Comparison of ENCODE assay signal across 9 cellular contexts in genomic region chr4:100895572-100896197, GRCh38.
DNase-seq lines count a peak whose midpoint lies in the region; ATAC-seq and TF ChIP-seq lines count a peak whose summit lies in the region.
"Had no signal": no experiment of that assay in that cellular context is flagged by ENCODE, and none has a peak within 500 bp of the region (broad histone marks: within the 10 kb centered on the region; RNA-seq: fewer than 3 reads in every experiment).

No MANE protein-coding gene starts in this region.

- H3K27me3 Mint-ChIP-seq in T-helper 1 cell treated with Interleukin-12 subunit alpha and Interleukin-12 subunit beta and Interleukin-4 antibody, amounts not matched to agents 30 μg/mL and 1 μg/mL, for 36 hours (ENCODE audit: low read depth): peaks cover 5% of the 10 kb centered on the region

- H3K9me3 Mint-ChIP-seq in T-helper 1 cell treated with Interleukin-12 subunit alpha and Interleukin-12 subunit beta and Interleukin-4 antibody, amounts not matched to agents 30 μg/mL and 1 μg/mL, for 36 hours: peaks cover 9% of the 10 kb centered on the region

- H3K36me3 Mint-ChIP-seq in T-helper 1 cell treated with Interleukin-12 subunit alpha and Interleukin-12 subunit beta and Interleukin-4 antibody, amounts not matched to agents 30 μg/mL and 1 μg/mL, for 36 hours (ENCODE audit: low read depth): peaks cover 5% of the 10 kb centered on the region

- peaks cover 13% of the 10 kb centered on the region for H3K4me1 ChIP-seq in mucosa of descending colon (ENCODE audit: low read depth)

- TF ChIP-seq POLR2A in lower leg skin (IDR thresholded peaks at IDR 0.05): no peak

- TF ChIP-seq CTCF in mucosa of descending colon (IDR thresholded peaks at IDR 0.05) (no peak), lower leg skin (IDR thresholded peaks at IDR 0.05) (no peak)

- peak overlapping the region; percentile 83 for H3K27ac Mint-ChIP-seq in T-helper 1 cell treated with Interleukin-12 subunit alpha and Interleukin-12 subunit beta and Interleukin-4 antibody, amounts not matched to agents 30 μg/mL and 1 μg/mL, for 36 hours

- intact Hi-C loops in mucosa of descending colon (cut with DNase I, micrococcal nuclease): no loop called here
- intact Hi-C loops in lower leg skin (cut with DNase I; ENCODE audit: low total_unique reads): no loop called here

- DNase-seq in A172 (ENCODE audit: low spot score) (peak; percentile 6), mucosa of descending colon (peak in 1 of 3 donors; percentile 17), lower leg skin (ENCODE audit: low spot score in 2 of 2) (no peak), NCI-H2171 (lab: John Stamatoyannopoulos, UW) (no peak)

- H3K9me3 ChIP-seq in mucosa of descending colon: peaks cover 2% of the 10 kb centered on the region

- H3K4me3 ChIP-seq in mucosa of descending colon (no peak overlapping the region), lower leg skin (ENCODE audit: low read depth, poor library complexity, severe bottlenecking) (no peak overlapping the region)
- H3K4me3 ChIP-seq: cardiac muscle cell had no signal

- WGBS in lower leg skin, 2 donors: 45 to 47% methylated on average over 8 of the region's 8 CpGs

- H3K4me1 Mint-ChIP-seq in T-helper 1 cell treated with Interleukin-12 subunit alpha and Interleukin-12 subunit beta and Interleukin-4 antibody, amounts not matched to agents 30 μg/mL and 1 μg/mL, for 36 hours (ENCODE audit: low read depth): peaks cover 15% of the 10 kb centered on the region

- no peaks in the 10 kb centered on the region for H3K36me3 ChIP-seq in mucosa of descending colon (ENCODE audit: low read depth)
- H3K36me3 ChIP-seq: cardiac muscle cell had no signal

- ATAC-seq in GM18858 (IDR thresholded peaks at IDR 0.05; ENCODE audit: unreplicated experiment) (peak; percentile 95), HG03064 (IDR thresholded peaks at IDR 0.05; ENCODE audit: low read depth, unreplicated experiment) (peak; percentile 78), mucosa of descending colon (peak; percentile 95), esophagus mucosa (no peak)

- H3K4me3 Mint-ChIP-seq in T-helper 1 cell treated with Interleukin-12 subunit alpha and Interleukin-12 subunit beta and Interleukin-4 antibody, amounts not matched to agents 30 μg/mL and 1 μg/mL, for 36 hours: peak overlapping the region; percentile 82
